In genomic region chr11:19566583-19567379, GRCh38 we compare ENCODE assay signal across 26 cellular contexts.
"Had no signal": no experiment of that assay in that cellular context is flagged by ENCODE, and none has a peak within 500 bp of the region (broad histone marks: within the 10 kb centered on the region; RNA-seq: fewer than 3 reads in every experiment).

No MANE protein-coding gene starts in this region.

- H3K27ac ChIP-seq: brain microvascular endothelial cell, coronary artery, dorsolateral prefrontal cortex, epithelial cell of prostate, WERI-Rb-1 had no signal

- H3K4me3 ChIP-seq: coronary artery, dorsolateral prefrontal cortex had no signal

- H3K27me3 ChIP-seq: brain microvascular endothelial cell, dorsolateral prefrontal cortex had no signal

- H3K36me3 ChIP-seq: brain microvascular endothelial cell, WERI-Rb-1 had no signal

- ATAC-seq: activated CD4-positive, CD25-positive, alpha-beta regulatory T cell treated with anti-CD3 and anti-CD28 coated beads, Interleukin-2, amount 50 U/mL, for 24 hours; activated CD8-positive, alpha-beta T cell treated with anti-CD3 and anti-CD28 coated beads for 36 hours; activated T-cell treated with anti-CD3 and anti-CD28 coated beads, Interleukin-2, amount 50 U/mL, for 4 hours; activated T-helper 17 cell treated with anti-CD3 and anti-CD28 coated beads, Interleukin-2, amount 50 U/mL, for 72 hours; effector memory CD8-positive, alpha-beta T cell; T-helper 17 cell had no signal

- DNase-seq: activated B cell treated with CpG ODN at 0.5 μM for 24 hours; activated CD4-positive, alpha-beta T cell treated with anti-CD3 and anti-CD28 coated beads for 48 hours; activated CD4-positive, alpha-beta T cell treated with anti-CD3 and anti-CD28 coated beads, Interleukin-2, amount 50 U/mL, for 1 hour; activated CD4-positive, alpha-beta T cell treated with anti-CD3 and anti-CD28 coated beads, Interleukin-2, amount 50 U/mL, for 48 hours; activated CD8-positive, alpha-beta memory T cell treated with anti-CD3 and anti-CD28 coated beads for 24 hours; activated CD8-positive, alpha-beta T cell treated with anti-CD3 and anti-CD28 coated beads for 36 hours; activated effector memory CD4-positive, alpha-beta T cell treated with Interleukin-2 at 50 U/mL for 16 hours; activated gamma-delta T cell treated with Interleukin-2 at 50 U/mL for 16 hours; activated naive CD4-positive, alpha-beta T cell treated with anti-CD3 and anti-CD28 coated beads, Interleukin-2, amount 50 U/mL, for 16 hours; activated naive CD4-positive, alpha-beta T cell treated with Interleukin-2 at 50 U/mL for 16 hours; activated T-cell treated with anti-CD3 and anti-CD28 coated beads, Interleukin-2, amount 50 U/mL, for 4 hours; amniotic stem cell; anterior cingulate cortex; brain microvascular endothelial cell; dorsolateral prefrontal cortex; effector memory CD8-positive, alpha-beta T cell; foreskin fibroblast; glutamatergic neuron; T-helper 1 cell; T-helper 17 cell; T1000; WERI-Rb-1 had no signal
